ENCODE assay signal across 8 cellular contexts in genomic region chr4:13544556-13545393, GRCh38. TPM values are rescaled to one million over a fixed set of nuclear protein-coding genes. Genes with fewer than 3 reads are reported as not detected.
DNase-seq lines count a peak whose midpoint lies in the region; ATAC-seq and TF ChIP-seq lines count a peak whose summit lies in the region.

No MANE protein-coding gene starts in this region.

- peaks cover 68% of the 10 kb centered on the region for H3K27me3 Mint-ChIP-seq in activated T-helper 1 cell treated with anti-CD3 and anti-CD28 coated beads, Interleukin-12 subunit alpha, Interleukin-12 subunit beta, Interleukin-2, Interleukin-4 antibody, amounts not matched to agents 30 ng/mL and 10 ng/mL and 1 ng/mL, durations not matched to agents 14 hours and 24 hours and 36 hours (ENCODE audit: insufficient read depth)
- peaks cover 63% of the 10 kb centered on the region for H3K27me3 Mint-ChIP-seq in neural progenitor cell (ENCODE audit: insufficient read depth, low read depth)

- peak overlapping the region in 6 of 11 experiments; percentile 14 to 56 (median 26); a peak in 5 of 22 replicates for H3K9ac ChIP-seq in BLaER1 treated with 17β-estradiol and CSF1 and Interleukin-3, amounts not matched to agents 10 nM and 100 nM
- H3K9ac ChIP-seq in neural progenitor cell = no peak overlapping the region

- H3K4me3 ChIP-seq in BLaER1 treated with 17β-estradiol and CSF1 and Interleukin-3, amounts not matched to agents 10 nM and 100 nM = peak overlapping the region; percentile 54 to 71 (median 60)
- H3K4me3 ChIP-seq in neural progenitor cell = peak overlapping the region; percentile 67

- DNase-seq in NCI-H446 (lab: John Stamatoyannopoulos, UW) = peak; percentile 71 to 87
- no peak for DNase-seq in activated T-helper 1 cell treated with anti-CD3 and anti-CD28 coated beads, Interleukin-12 subunit alpha, Interleukin-12 subunit beta, Interleukin-2, Interleukin-4 antibody, amounts not matched to agents 30 ng/mL and 10 ng/mL and 1 ng/mL, durations not matched to agents 14 hours and 24 hours and 36 hours (ENCODE audit: low spot score)
- DNase-seq in germinal center (ENCODE audit: low spot score) = peak; percentile 64
- DNase-seq in neural progenitor cell (ENCODE audit: low spot score) = peak; percentile 93

- H3K4me2 ChIP-seq in BLaER1 treated with 17β-estradiol and CSF1 and Interleukin-3, amounts not matched to agents 10 nM and 100 nM = peak overlapping the region; percentile 75 to 96 (median 89)
- H3K4me2 ChIP-seq in neural progenitor cell = peak overlapping the region; percentile 91

- H3K9me3 Mint-ChIP-seq in activated T-helper 1 cell treated with anti-CD3 and anti-CD28 coated beads, Interleukin-12 subunit alpha, Interleukin-12 subunit beta, Interleukin-2, Interleukin-4 antibody, amounts not matched to agents 30 ng/mL and 10 ng/mL and 1 ng/mL, durations not matched to agents 14 hours and 24 hours and 36 hours = no peaks in the 10 kb centered on the region
- peaks cover 5% of the 10 kb centered on the region for H3K9me3 Mint-ChIP-seq in neural progenitor cell

- peaks cover 22 to 37% (median 29%) of the 10 kb centered on the region in 11 experiments for H3K9me3 ChIP-seq in BLaER1 treated with 17β-estradiol and CSF1 and Interleukin-3, amounts not matched to agents 10 nM and 100 nM (replicated peaks in 1 of 11)
- no peaks in the 10 kb centered on the region for H3K9me3 ChIP-seq in neural progenitor cell (ENCODE audit: low read depth)

- H3K4me3 Mint-ChIP-seq in activated T-helper 1 cell treated with anti-CD3 and anti-CD28 coated beads, Interleukin-12 subunit alpha, Interleukin-12 subunit beta, Interleukin-2, Interleukin-4 antibody, amounts not matched to agents 30 ng/mL and 10 ng/mL and 1 ng/mL, durations not matched to agents 14 hours and 24 hours and 36 hours = peak overlapping the region; percentile 83
- H3K4me3 Mint-ChIP-seq in neural progenitor cell = peak overlapping the region; percentile 96

- intact Hi-C loops in activated T-helper 1 cell treated with anti-CD3 and anti-CD28 coated beads, Interleukin-12 subunit alpha, Interleukin-12 subunit beta, Interleukin-2, Interleukin-4 antibody, amounts not matched to agents 30 ng/mL and 10 ng/mL and 1 ng/mL, durations not matched to agents 14 hours and 24 hours and 36 hours (cut with micrococcal nuclease) = loop anchor here (1.0 to 10.0 kb wide), 3 partner anchors 16 to 430 kb away; no protein-coding TSS in a partner anchor

- peaks cover 1% of the 10 kb centered on the region for H3K36me3 Mint-ChIP-seq in activated T-helper 1 cell treated with anti-CD3 and anti-CD28 coated beads, Interleukin-12 subunit alpha, Interleukin-12 subunit beta, Interleukin-2, Interleukin-4 antibody, amounts not matched to agents 30 ng/mL and 10 ng/mL and 1 ng/mL, durations not matched to agents 14 hours and 24 hours and 36 hours (ENCODE audit: low read depth)
- H3K36me3 Mint-ChIP-seq in neural progenitor cell = peaks cover 5% of the 10 kb centered on the region

- H3K27ac ChIP-seq in BLaER1 treated with 17β-estradiol and CSF1 and Interleukin-3, amounts not matched to agents 10 nM and 100 nM = no peak overlapping the region
- no peak overlapping the region for H3K27ac ChIP-seq in neural progenitor cell

- no peak for TF ChIP-seq CTCF in neural progenitor cell (IDR thresholded peaks at IDR 0.05)

- peak overlapping the region; percentile 78 for H2AFZ ChIP-seq in neural progenitor cell (replicated peaks)

- no peaks in the 10 kb centered on the region; a peak in 2 of 22 replicates for H3K36me3 ChIP-seq in BLaER1 treated with 17β-estradiol and CSF1 and Interleukin-3, amounts not matched to agents 10 nM and 100 nM
- H3K36me3 ChIP-seq in neural progenitor cell = no peaks in the 10 kb centered on the region

- peaks cover 39% of the 10 kb centered on the region for H3F3A ChIP-seq in neural progenitor cell (ENCODE audit: low read depth)

- H3K4me1 ChIP-seq in BLaER1 treated with 17β-estradiol and CSF1 and Interleukin-3, amounts not matched to agents 10 nM and 100 nM = peaks cover 23 to 42% (median 29%) of the 10 kb centered on the region in 10 experiments
- no peaks in the 10 kb centered on the region for H3K4me1 ChIP-seq in neural progenitor cell

- peaks cover 0 to 84% (median 61%) of the 10 kb centered on the region in 11 experiments; a peak in 17 of 22 replicates for H4K20me1 ChIP-seq in BLaER1 treated with 17β-estradiol and CSF1 and Interleukin-3, amounts not matched to agents 10 nM and 100 nM
- H4K20me1 ChIP-seq in neural progenitor cell (ENCODE audit: low read depth) = peaks cover 63% of the 10 kb centered on the region

- peaks cover 97 to 100% (median 100%) of the 10 kb centered on the region in 11 experiments for H3K27me3 ChIP-seq in BLaER1 treated with 17β-estradiol and CSF1 and Interleukin-3, amounts not matched to agents 10 nM and 100 nM
- H3K27me3 ChIP-seq in neural progenitor cell = peaks cover 100% of the 10 kb centered on the region

- peaks cover 29% of the 10 kb centered on the region for H3K4me1 Mint-ChIP-seq in activated T-helper 1 cell treated with anti-CD3 and anti-CD28 coated beads, Interleukin-12 subunit alpha, Interleukin-12 subunit beta, Interleukin-2, Interleukin-4 antibody, amounts not matched to agents 30 ng/mL and 10 ng/mL and 1 ng/mL, durations not matched to agents 14 hours and 24 hours and 36 hours (ENCODE audit: low read depth)
- H3K4me1 Mint-ChIP-seq in neural progenitor cell = peaks cover 36% of the 10 kb centered on the region

- ATAC-seq in GM19025 (IDR thresholded peaks at IDR 0.05; ENCODE audit: low read depth, unreplicated experiment) (peak; percentile 54), HG03280 (IDR thresholded peaks at IDR 0.05; ENCODE audit: unreplicated experiment) (peak; percentile 56), GM18520 (IDR thresholded peaks at IDR 0.05; ENCODE audit: unreplicated experiment) (no peak)

- no peaks in the 10 kb centered on the region for H3K79me2 ChIP-seq in neural progenitor cell (ENCODE audit: low read depth)

- peak overlapping the region; percentile 77 for H3K27ac Mint-ChIP-seq in activated T-helper 1 cell treated with anti-CD3 and anti-CD28 coated beads, Interleukin-12 subunit alpha, Interleukin-12 subunit beta, Interleukin-2, Interleukin-4 antibody, amounts not matched to agents 30 ng/mL and 10 ng/mL and 1 ng/mL, durations not matched to agents 14 hours and 24 hours and 36 hours
- peak overlapping the region; percentile 82 for H3K27ac Mint-ChIP-seq in neural progenitor cell

RNA-seq across cellular contexts. Expression of gene NKX3-2, which starts 0.5 kb away (rescaled TPM):
- total RNA-seq in activated T-helper 1 cell treated with anti-CD3 and anti-CD28 coated beads, Interleukin-12 subunit alpha, Interleukin-12 subunit beta, Interleukin-2, Interleukin-4 antibody, amounts not matched to agents 30 ng/mL and 10 ng/mL and 1 ng/mL, durations not matched to agents 14 hours and 24 hours and 36 hours = not detected in 2 replicates
- 0.40 TPM in 1 of 2 replicates, not detected in the other for total RNA-seq in neural progenitor cell (ENCODE audit: low replicate concordance)
